In the genomic region with DNA sequence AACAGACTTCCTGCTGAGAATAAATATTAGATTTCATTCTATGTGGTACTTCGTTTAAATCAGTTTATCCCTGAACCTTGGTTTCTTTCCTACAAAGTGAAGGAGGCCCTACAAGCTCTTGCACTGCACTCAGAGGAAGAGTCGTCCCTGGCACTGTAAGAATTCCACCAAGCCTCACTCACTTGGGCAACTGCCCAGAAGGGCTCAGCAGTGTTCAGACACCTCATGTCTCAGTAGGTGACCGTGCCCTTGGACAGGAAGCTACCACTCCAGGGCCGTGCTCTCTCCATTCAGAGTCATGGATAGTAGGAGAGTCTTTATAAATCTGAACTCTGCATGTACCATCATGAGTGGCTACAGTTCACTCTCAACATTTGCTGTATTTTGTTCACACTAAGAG, we compare ENCODE assay signal across 17 cellular contexts.
DNase-seq lines count a peak whose midpoint lies in the region; ATAC-seq, FAIRE-seq and TF ChIP-seq lines count a peak whose summit lies in the region.
"Had no signal": no experiment of that assay in that cellular context is flagged by ENCODE, and none has a peak within 500 bp of the region (broad histone marks: within the 10 kb centered on the region; RNA-seq: fewer than 3 reads in every experiment).

No MANE protein-coding gene starts in this region.

- H3K4me1 ChIP-seq in right atrium auricular region (peaks cover 0 to 59% of the 10 kb centered on the region in 2 donors), sigmoid colon (peaks cover 0 to 14% (median 5%) of the 10 kb centered on the region in 4 donors), pancreas (no peaks in the 10 kb centered on the region)

- peak; percentile 57 for DNase-seq in HK-2 (ENCODE audit: unreplicated experiment)
- DNase-seq in bronchial epithelial cell (ENCODE audit: low read depth), result peak; percentile 55
- DNase-seq in right atrium auricular region (ENCODE audit: low spot score), result no peak
- peak; percentile 28 for DNase-seq in sigmoid colon
- DNase-seq in T-cell, result no peak
- no peak for DNase-seq in left lobe of liver (ENCODE audit: low spot score)
- DNase-seq in pancreas, result no peak
- DNase-seq: activated B cell treated with CpG ODN at 0.5 μM for 24 hours; activated CD8-positive, alpha-beta memory T cell treated with anti-CD3 and anti-CD28 coated beads, Interleukin-2, amount 10 ng/mL, durations not matched to agents 7 days and 5 days; cortex of kidney; naive B cell; NCI-H2107; stimulated activated naive CD4-positive, alpha-beta T cell had no signal

- H3K36me3 Mint-ChIP-seq in T-cell, result no peaks in the 10 kb centered on the region
- H3K36me3 Mint-ChIP-seq: activated CD8-positive, alpha-beta memory T cell treated with anti-CD3 and anti-CD28 coated beads, Interleukin-2, amount 10 ng/mL, durations not matched to agents 7 days and 5 days; activated naive CD4-positive, alpha-beta T cell treated with anti-CD3 and anti-CD28 coated beads, Interleukin-2, amount 50 U/mL, for 72 hours; naive B cell had no signal

- H3K27me3 Mint-ChIP-seq in T-cell, result peaks cover 15 to 30% of the 10 kb centered on the region in 2 donors

- no peak for TF ChIP-seq POLR2A in sigmoid colon (IDR thresholded peaks at IDR 0.05)

- intact Hi-C loops in sigmoid colon (cut with DNase I) (no loop called here), pancreas (cut with DNase I) (no loop called here)

- POLR2A ChIA-PET in T-cell (lab: Charles Lee), result no interaction called here

- no peak overlapping the region for H3K4me3 Mint-ChIP-seq in T-cell
- H3K4me3 Mint-ChIP-seq: activated B cell treated with CpG ODN at 0.5 μM for 24 hours; activated CD8-positive, alpha-beta memory T cell treated with anti-CD3 and anti-CD28 coated beads, Interleukin-2, amount 10 ng/mL, durations not matched to agents 7 days and 5 days; CD14-positive monocyte; naive B cell had no signal

- H3K27ac ChIP-seq in right atrium auricular region, result peak overlapping the region; percentile 61 to 76
- no peak overlapping the region for H3K27ac ChIP-seq in sigmoid colon
- H3K27ac ChIP-seq in pancreas, result no peak overlapping the region

- H3K4me1 Mint-ChIP-seq in T-cell, result no peaks in the 10 kb centered on the region

- no peaks in the 10 kb centered on the region for H3K9me3 Mint-ChIP-seq in T-cell
- H3K9me3 Mint-ChIP-seq: activated B cell treated with CpG ODN at 0.5 μM for 24 hours; activated naive CD4-positive, alpha-beta T cell treated with anti-CD3 and anti-CD28 coated beads, Interleukin-2, amount 50 U/mL, for 72 hours; CD14-positive monocyte had no signal

- TF ChIP-seq CTCF in bronchial epithelial cell (IDR thresholded peaks at IDR 0.05; ENCODE audit: insufficient read depth, low read length, severe bottlenecking) (no peak), right atrium auricular region (IDR thresholded peaks at IDR 0.05) (no peak), sigmoid colon (IDR thresholded peaks at IDR 0.05) (no peak), pancreas (IDR thresholded peaks at IDR 0.05) (no peak)

- CTCF ChIA-PET in T-cell (lab: Charles Lee), result interaction anchor here in 1 of 2 donors (0.9 kb wide), 1 partner anchor 10 kb away, joined by 3 read pairs; no protein-coding TSS in a partner anchor

- 84 to 85% methylated on average over 4 of the region's 4 CpGs for WGBS in sigmoid colon, 2 donors
- WGBS in pancreas, 2 donors, result 33 to 48% methylated on average over 4 of the region's 4 CpGs

- H3K9me3 ChIP-seq in right atrium auricular region (no peaks in the 10 kb centered on the region), sigmoid colon (no peaks in the 10 kb centered on the region), pancreas (no peaks in the 10 kb centered on the region)

- no peak for TF ChIP-seq EP300 in sigmoid colon (IDR thresholded peaks at IDR 0.05)

- H3K27ac Mint-ChIP-seq in T-cell, result no peak overlapping the region
- H3K27ac Mint-ChIP-seq: activated B cell treated with CpG ODN at 0.5 μM for 24 hours; activated CD8-positive, alpha-beta memory T cell treated with anti-CD3 and anti-CD28 coated beads, Interleukin-2, amount 10 ng/mL, durations not matched to agents 7 days and 5 days; CD14-positive monocyte had no signal

- H3K36me3 ChIP-seq in bronchial epithelial cell (ENCODE audit: control insufficient read depth, insufficient read depth, low read length) (no peaks in the 10 kb centered on the region), right atrium auricular region (no peaks in the 10 kb centered on the region), sigmoid colon (no peaks in the 10 kb centered on the region), pancreas (no peaks in the 10 kb centered on the region)

- no peak for ATAC-seq in T-cell (replicated peaks in 1 of 4)
- no peak for ATAC-seq in left lobe of liver
- ATAC-seq in GM21737 (IDR thresholded peaks at IDR 0.05; ENCODE audit: unreplicated experiment), result no peak
- ATAC-seq in pancreas, result no peak
- ATAC-seq: activated CD8-positive, alpha-beta memory T cell treated with anti-CD3 and anti-CD28 coated beads, Interleukin-2, amount 10 ng/mL, durations not matched to agents 7 days and 5 days; activated naive CD4-positive, alpha-beta T cell treated with anti-CD3 and anti-CD28 coated beads, Interleukin-2, amount 50 U/mL, for 72 hours; sciatic nerve had no signal

- FAIRE-seq in bronchial epithelial cell (lab: Jason Lieb, UNC) (no peak), pancreas (lab: Jason Lieb, UNC) (no peak)

- H3K27me3 ChIP-seq in bronchial epithelial cell (ENCODE audit: control insufficient read depth, insufficient read depth, low read length) (no peaks in the 10 kb centered on the region), right atrium auricular region (no peaks in the 10 kb centered on the region), sigmoid colon (peaks cover 0 to 3% (median 0%) of the 10 kb centered on the region in 3 donors), pancreas (peaks cover 0 to 8% (median 0%) of the 10 kb centered on the region in 4 donors)

- H3K4me3 ChIP-seq in bronchial epithelial cell (ENCODE audit: low read depth, low read length) (no peak overlapping the region), right atrium auricular region (no peak overlapping the region), sigmoid colon (no peak overlapping the region), pancreas (no peak overlapping the region)

Comparison
In these comparisons a context has a peak if more than half of its experiments do, and no peak if none do; other contexts are left out.
1. DNase-seq: peak in HK-2 (single experiment), bronchial epithelial cell (single experiment) and sigmoid colon (single experiment); none in right atrium auricular region (single experiment), T-cell (0 of 34), left lobe of liver (single experiment) and pancreas (0 of 6).
2. H3K27ac ChIP-seq: peak in right atrium auricular region (2 of 2); none in sigmoid colon (0 of 4) and pancreas (0 of 4).